Comparison of ENCODE assay signal across 12 cellular contexts in the genomic region with DNA sequence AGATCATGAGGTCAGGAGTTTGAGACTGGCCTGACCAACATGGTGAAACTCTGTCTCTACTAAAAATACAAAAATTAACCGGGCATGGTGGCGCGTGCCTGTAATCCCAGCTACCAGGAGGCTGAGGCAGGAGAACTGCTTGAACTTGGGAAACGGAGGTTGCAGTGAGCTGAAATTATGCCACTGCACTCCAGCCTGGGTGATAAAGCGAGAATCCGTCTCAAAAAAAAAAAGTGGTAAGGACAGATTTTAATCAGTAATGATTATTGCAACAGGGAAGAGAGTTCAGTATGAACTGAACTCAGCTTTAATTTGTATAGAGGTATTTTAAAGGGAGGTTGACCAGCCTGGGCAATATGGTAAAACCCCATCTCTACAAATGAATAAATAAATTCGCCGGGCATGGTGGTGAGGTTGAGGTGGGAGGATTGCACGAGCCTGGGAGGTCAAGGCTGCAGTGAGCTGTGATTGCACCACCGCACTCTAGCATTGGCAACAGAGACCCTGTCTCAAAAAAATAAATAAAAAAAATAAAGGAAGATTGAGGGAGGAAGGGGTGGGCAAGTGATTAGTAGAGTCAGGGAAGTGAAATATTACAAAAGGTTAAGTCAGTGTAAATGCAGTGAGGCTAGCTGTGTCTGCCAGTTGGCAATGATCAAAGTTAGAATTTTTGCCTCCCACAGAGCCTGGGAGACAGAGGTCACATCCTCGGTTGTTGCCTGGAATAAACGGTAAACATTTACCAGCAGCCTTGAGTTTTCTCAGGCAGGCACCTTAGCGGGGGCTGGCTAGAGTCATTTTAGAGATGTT. TPM values are rescaled to one million over a fixed set of nuclear protein-coding genes. Genes with fewer than 3 reads are reported as not detected.
DNase-seq lines count a peak whose midpoint lies in the region; ATAC-seq and TF ChIP-seq lines count a peak whose summit lies in the region.
"Had no signal": no experiment of that assay in that cellular context is flagged by ENCODE, and none has a peak within 500 bp of the region (broad histone marks: within the 10 kb centered on the region; RNA-seq: fewer than 3 reads in every experiment).

No MANE protein-coding gene starts in this region.

- no peak overlapping the region for H2BK120ac ChIP-seq in neuronal stem cell (ENCODE audit: low read depth, low read length)

- no TSS peak for BruUV-seq in Caco-2 (replicated peaks; lab: Mats Ljungman, UMichigan)

- WGBS in endodermal cell (ENCODE audit: insufficient coverage in 1 of 2, insufficient read length in 1 of 2), 2 experiments = 82 to 86% methylated on average over 10 to 11 of the region's 13 CpGs
- no CpG with 5 or more reads among the region's 13 CpGs for WGBS in neuronal stem cell (ENCODE audit: extremely low coverage in 2 of 2, insufficient read length in 2 of 2, insufficient replicate concordance in 1 of 2), 2 donors

- no peaks in the 10 kb centered on the region for H3K27me3 ChIP-seq in Caco-2 (replicated peaks; ENCODE audit: control insufficient read depth, insufficient read depth, low read length)
- no peaks in the 10 kb centered on the region for H3K27me3 ChIP-seq in endodermal cell (ENCODE audit: control insufficient read depth, insufficient read depth, low read length, poor library complexity, severe bottlenecking)
- H3K27me3 ChIP-seq in neuronal stem cell (ENCODE audit: control insufficient read depth in 3 of 3, insufficient read depth in 3 of 3, low read depth in 1 of 3, low read length in 3 of 3) = no peaks in the 10 kb centered on the region
- H3K27me3 ChIP-seq: breast epithelium, upper lobe of left lung had no signal

- no peak for ATAC-seq in naive thymus-derived CD8-positive, alpha-beta T cell

- H3K4me1 Mint-ChIP-seq in Caco-2 (ENCODE audit: low read depth, unreplicated experiment) (peaks cover 5% of the 10 kb centered on the region), endodermal cell (peaks cover 19% of the 10 kb centered on the region)
- H3K4me1 Mint-ChIP-seq in naive thymus-derived CD8-positive, alpha-beta T cell = peaks cover 9 to 34% (median 22%) of the 10 kb centered on the region in 4 donors

- no peak overlapping the region for H2BK5ac ChIP-seq in neuronal stem cell (ENCODE audit: low read length)

- H2BK12ac ChIP-seq in neuronal stem cell (ENCODE audit: low read length) = no peak overlapping the region

- H4K8ac ChIP-seq in neuronal stem cell (ENCODE audit: low read depth, low read length) = no peak overlapping the region

- H3K4me2 ChIP-seq in neuronal stem cell (ENCODE audit: insufficient read depth, low read length, poor library complexity, severe bottlenecking) = no peak overlapping the region
- H3K4me2 ChIP-seq: SK-N-SH had no signal

- no peaks in the 10 kb centered on the region for H3K9me3 ChIP-seq in Caco-2
- no peaks in the 10 kb centered on the region for H3K9me3 ChIP-seq in endodermal cell (ENCODE audit: control insufficient read depth, low read length)
- no peaks in the 10 kb centered on the region for H3K9me3 ChIP-seq in neuronal stem cell (replicated peaks in 1 of 2; ENCODE audit: control insufficient read depth in 2 of 2, insufficient read depth in 1 of 2, low read depth in 1 of 2, low read length in 2 of 2)
- H3K9me3 ChIP-seq: breast epithelium, SK-N-SH, upper lobe of left lung had no signal

- intact Hi-C loops in Caco-2 (cut with micrococcal nuclease; ENCODE audit: unreplicated experiment) = loop anchor here (5.0 kb wide), 1 partner anchor 45 kb away; no protein-coding TSS in a partner anchor

- H3K4me1 ChIP-seq in Caco-2 (peaks cover 5% of the 10 kb centered on the region), endodermal cell (ENCODE audit: control insufficient read depth, insufficient read depth, low read length) (peaks cover 10% of the 10 kb centered on the region), neuronal stem cell (ENCODE audit: control insufficient read depth in 2 of 2, insufficient read depth in 1 of 2, low read depth in 1 of 2, low read length in 2 of 2) (peaks cover 15 to 17% of the 10 kb centered on the region in 2 donors)
- H3K4me1 ChIP-seq: breast epithelium had no signal

- DNase-seq in Caco-2 = peak in 1 of 2 experiments; percentile 36
- peak; percentile 14 for DNase-seq in MV-4-11 (lab: John Stamatoyannopoulos, UW)
- DNase-seq in endodermal cell = no peak
- no peak for DNase-seq in neuronal stem cell (ENCODE audit: low spot score)
- no peak for DNase-seq in RPMI8226
- DNase-seq in naive thymus-derived CD8-positive, alpha-beta T cell = no peak
- DNase-seq in NCI-H1092 (lab: John Stamatoyannopoulos, UW) = no peak
- DNase-seq in stimulated activated CD4-positive, alpha-beta T cell treated with anti-CD3 and anti-CD28 coated beads, Interleukin-1b, Interleukin-23, amount 100 ng/mL, for 48 hours = no peak
- DNase-seq: NCI-H1930, SK-N-SH, upper lobe of left lung had no signal

- H3K9me3 Mint-ChIP-seq in Caco-2 (ENCODE audit: unreplicated experiment) (no peaks in the 10 kb centered on the region), endodermal cell (peaks cover 1% of the 10 kb centered on the region)
- H3K9me3 Mint-ChIP-seq in naive thymus-derived CD8-positive, alpha-beta T cell = no peaks in the 10 kb centered on the region

- H3K79me1 ChIP-seq in neuronal stem cell (ENCODE audit: low read depth, low read length) = no peaks in the 10 kb centered on the region

- H3K14ac ChIP-seq in neuronal stem cell (ENCODE audit: low read length) = no peak overlapping the region

- H3K36me3 Mint-ChIP-seq in Caco-2 (ENCODE audit: insufficient read depth, unreplicated experiment) = peaks cover 41% of the 10 kb centered on the region
- H3K36me3 Mint-ChIP-seq in endodermal cell (ENCODE audit: low read depth) = peaks cover 18% of the 10 kb centered on the region
- H3K36me3 Mint-ChIP-seq in naive thymus-derived CD8-positive, alpha-beta T cell = peaks cover 0 to 6% (median 5%) of the 10 kb centered on the region in 3 donors

- peaks cover 2% of the 10 kb centered on the region for H3K36me3 ChIP-seq in Caco-2 (ENCODE audit: control insufficient read depth, insufficient read depth, low read length)
- H3K36me3 ChIP-seq in endodermal cell (ENCODE audit: control insufficient read depth, insufficient read depth, low read length) = peaks cover 8% of the 10 kb centered on the region
- H3K36me3 ChIP-seq in neuronal stem cell (replicated peaks in 1 of 2; ENCODE audit: control insufficient read depth in 2 of 2, insufficient read depth in 2 of 2, low read length in 2 of 2) = peaks cover 8 to 15% of the 10 kb centered on the region in 2 donors
- H3K36me3 ChIP-seq: breast epithelium had no signal

- H2AK5ac ChIP-seq in neuronal stem cell (ENCODE audit: low read depth, low read length) = no peak overlapping the region

- no peak overlapping the region for H4K91ac ChIP-seq in neuronal stem cell (ENCODE audit: low read depth, low read length, poor library complexity)

- TF ChIP-seq CTCF in Caco-2 (IDR thresholded peaks at IDR 0.05; ENCODE audit: insufficient read depth in 1 of 2, low read depth in 1 of 2, low read length in 1 of 2, severe bottlenecking in 1 of 2, unreplicated experiment in 1 of 2) (no peak), endodermal cell (conservative IDR thresholded peaks at IDR 0.05) (no peak)

- H3K23ac ChIP-seq in neuronal stem cell (ENCODE audit: low read depth, low read length, poor library complexity) = no peak overlapping the region

- H3K9ac ChIP-seq in endodermal cell (ENCODE audit: extremely low read depth, low read length, poor library complexity, severe bottlenecking) (no peak overlapping the region), neuronal stem cell (ENCODE audit: low read depth, low read length, poor library complexity) (no peak overlapping the region)
- H3K9ac ChIP-seq: SK-N-SH had no signal

- H3K27ac ChIP-seq in endodermal cell (ENCODE audit: low read depth, low read length) (peak overlapping the region; percentile 60), neuronal stem cell (replicated peaks; ENCODE audit: low read length) (no peak overlapping the region)
- H3K27ac ChIP-seq: breast epithelium had no signal

- CTCF ChIA-PET in Caco-2 (lab: Charles Lee) = interaction anchor here (0.6 kb wide), 1 partner anchor 36 kb away, joined by 3 read pairs; no protein-coding TSS in a partner anchor

- H2BK15ac ChIP-seq in neuronal stem cell (ENCODE audit: low read length) = no peak overlapping the region

- H3K18ac ChIP-seq in neuronal stem cell (ENCODE audit: low read length) = no peak overlapping the region

- H2AFZ ChIP-seq in neuronal stem cell (ENCODE audit: low read length) = peak overlapping the region; percentile 76

- H3K4me3 ChIP-seq in Caco-2 (ENCODE audit: low read depth, low read length) (no peak overlapping the region), endodermal cell (ENCODE audit: low read length) (no peak overlapping the region), neuronal stem cell (ENCODE audit: low read length in 2 of 2) (no peak overlapping the region)
- H3K4me3 ChIP-seq: breast epithelium, upper lobe of left lung had no signal

- peak overlapping the region; percentile 69 for H3K27ac Mint-ChIP-seq in Caco-2 (ENCODE audit: unreplicated experiment)
- peak overlapping the region; percentile 81 for H3K27ac Mint-ChIP-seq in endodermal cell
- no peak overlapping the region for H3K27ac Mint-ChIP-seq in naive thymus-derived CD8-positive, alpha-beta T cell

- H3K27me3 Mint-ChIP-seq in Caco-2 (ENCODE audit: insufficient read depth, unreplicated experiment) = no peaks in the 10 kb centered on the region
- no peaks in the 10 kb centered on the region for H3K27me3 Mint-ChIP-seq in endodermal cell (ENCODE audit: insufficient read depth)
- no peaks in the 10 kb centered on the region for H3K27me3 Mint-ChIP-seq in naive thymus-derived CD8-positive, alpha-beta T cell

- H3K4ac ChIP-seq in neuronal stem cell (ENCODE audit: low read length) = no peak overlapping the region

- POLR2A ChIA-PET in Caco-2 (lab: Charles Lee) = interaction anchor here (0.6 to 0.7 kb wide), 2 partner anchors 19 to 424 kb away, joined by 3 to 5 read pairs; no protein-coding TSS in a partner anchor
- POLR2A ChIA-PET in naive thymus-derived CD8-positive, alpha-beta T cell (lab: Charles Lee) = interaction anchor here (0.7 to 1.1 kb wide), 3 partner anchors 9 to 98 kb away, joined by 3 read pairs; a partner anchor contains a TSS

- H3K4me3 Mint-ChIP-seq in Caco-2 (ENCODE audit: unreplicated experiment) (no peak overlapping the region), endodermal cell (no peak overlapping the region)
- peak overlapping the region in 2 of 10 donors; percentile 19 to 45 for H3K4me3 Mint-ChIP-seq in naive thymus-derived CD8-positive, alpha-beta T cell

RNA-seq across cellular contexts. Expression of a gene that starts 2.6 kb away (rescaled TPM):
- total RNA-seq in Caco-2 (2022) = 99.6 and 107 TPM in 2 replicates
- total RNA-seq in endodermal cell = 100 to 1,000 TPM; 155 to 179 TPM
- polyA plus RNA-seq in endodermal cell (2013, experiment 1 of 2) = 89.4 TPM
- polyA plus RNA-seq in endodermal cell (2013, experiment 2 of 2) = 70.5 TPM
- polyA plus RNA-seq in neuronal stem cell (2013, experiment 1 of 2) = 43.8 TPM
- 41.6 TPM for polyA plus RNA-seq in neuronal stem cell (2013, experiment 2 of 2)
- total RNA-seq in naive thymus-derived CD8-positive, alpha-beta T cell = 10 to 100 TPM; 64.3 to 68.1 TPM
- polyA plus RNA-seq in naive thymus-derived CD8-positive, alpha-beta T cell = 10 to 100 TPM; 22.3 to 25.6 (median 25.6) TPM

RNA-seq across cellular contexts. Expression of a gene that starts 16.4 kb away (rescaled TPM):
- total RNA-seq in Caco-2 (2022) (68.3 and 93.0 TPM in 2 replicates), endodermal cell (10 to 100 TPM; 11.4 to 21.6 TPM)
- 14.4 TPM for polyA plus RNA-seq in endodermal cell (2013, experiment 1 of 2)
- 12.5 TPM for polyA plus RNA-seq in endodermal cell (2013, experiment 2 of 2)
- 5.1 TPM for polyA plus RNA-seq in neuronal stem cell (2013, experiment 1 of 2)
- 5.5 TPM for polyA plus RNA-seq in neuronal stem cell (2013, experiment 2 of 2)
- 1 to 10 TPM; 2.6 to 3.1 TPM for total RNA-seq in naive thymus-derived CD8-positive, alpha-beta T cell
- polyA plus RNA-seq in naive thymus-derived CD8-positive, alpha-beta T cell = under 1 TPM in 1 of 3 donors, not detected in 2; 0.65 TPM

Comparison
In these comparisons a context has a peak if more than half of its experiments do, and no peak if none do; other contexts are left out.
1. H3K27ac Mint-ChIP-seq: peak in Caco-2 (single experiment) and endodermal cell (single experiment); none in naive thymus-derived CD8-positive, alpha-beta T cell (0 of 10).